19 cellular contexts compared by ENCODE assay signal in genomic region chr17:53818894-53819293, GRCh38. TPM values are rescaled to one million over a fixed set of nuclear protein-coding genes. Genes with fewer than 3 reads are reported as not detected.
A peak's percentile ranks its signal among the peaks of the same experiment; 100 is the strongest.
DNase-seq lines count a peak whose midpoint lies in the region; TF ChIP-seq lines count a peak whose summit lies in the region.
"Had no signal": no experiment of that assay in that cellular context is flagged by ENCODE, and none has a peak within 500 bp of the region (broad histone marks: within the 10 kb centered on the region; RNA-seq: fewer than 3 reads in every experiment).

No MANE protein-coding gene starts in this region.

- no peaks in the 10 kb centered on the region for H4K20me1 ChIP-seq in BLaER1
- no peaks in the 10 kb centered on the region for H4K20me1 ChIP-seq in DOHH2 (ENCODE audit: control insufficient read depth, insufficient read depth, low read depth, low read length)
- no peaks in the 10 kb centered on the region for H4K20me1 ChIP-seq in neural cell (ENCODE audit: insufficient read depth)

- H3K9ac ChIP-seq in BLaER1 (no peak overlapping the region), neural cell (ENCODE audit: low read length) (no peak overlapping the region)

- DNase-seq in activated naive CD4-positive, alpha-beta T cell treated with anti-CD3 and anti-CD28 coated beads, Interleukin-2, amount 50 U/mL, for 16 hours = no peak
- DNase-seq in NCI-H345 treated with DMSO at 0.1 percent for 48 hours (lab: John Stamatoyannopoulos, UW; ENCODE audit: unreplicated experiment) = no peak
- DNase-seq in inferior parietal cortex (ENCODE audit: extremely low spot score) = no peak
- DNase-seq: 8988T; ACHN; AML-193; BE2C; CD4-positive, alpha-beta T cell; CD8-positive, alpha-beta memory T cell; DMS 273 treated with DMSO at 0.1 percent for 48 hours; DMS79; GF-D8; H9 had no signal

- H3K4me2 ChIP-seq in BLaER1 (peak overlapping the region; percentile 66), DOHH2 (ENCODE audit: low read length) (peak overlapping the region; percentile 38), neural cell (ENCODE audit: low read length) (no peak overlapping the region)
- H3K4me2 ChIP-seq: A549, GM23338 had no signal

- H3K79me2 ChIP-seq in DOHH2 (ENCODE audit: control insufficient read depth, low read length) (no peaks in the 10 kb centered on the region), neural cell (replicated peaks; ENCODE audit: insufficient read depth, low read length) (no peaks in the 10 kb centered on the region)

- peaks cover 11% of the 10 kb centered on the region for H3K9me3 ChIP-seq in BLaER1
- H3K9me3 ChIP-seq in DOHH2 (ENCODE audit: control insufficient read depth, insufficient read depth, low read length) = peaks cover 6% of the 10 kb centered on the region; the same call in 1 of the 2 replicates
- no peaks in the 10 kb centered on the region for H3K9me3 ChIP-seq in neural cell (ENCODE audit: low read length)
- H3K9me3 ChIP-seq: A549, BE2C had no signal

- H3K4me1 ChIP-seq in BLaER1 = peaks cover 29% of the 10 kb centered on the region
- peaks cover 23% of the 10 kb centered on the region for H3K4me1 ChIP-seq in DOHH2 (ENCODE audit: control insufficient read depth, low read length)
- H3K4me1 ChIP-seq: A549, BE2C had no signal

- H2AFZ ChIP-seq in neural cell (ENCODE audit: low read depth, low read length) = no peak overlapping the region
- H2AFZ ChIP-seq: GM23338 had no signal

- H3K9me2 ChIP-seq in DOHH2 (replicated peaks; ENCODE audit: control insufficient read depth, low read length) (no peaks in the 10 kb centered on the region), neural cell (ENCODE audit: insufficient read depth, low read length) (no peaks in the 10 kb centered on the region)

- peak overlapping the region; percentile 44; the same call in 1 of the 2 replicates for H3K27ac ChIP-seq in BLaER1
- H3K27ac ChIP-seq in DOHH2 (ENCODE audit: low read depth, low read length) = peak overlapping the region; percentile 28
- peak overlapping the region; percentile 8 for H3K27ac ChIP-seq in neural cell (ENCODE audit: low read length)
- H3K27ac ChIP-seq: A549, C4-2B had no signal

- H3F3A ChIP-seq in DOHH2 (ENCODE audit: control insufficient read depth, insufficient read depth) (no peaks in the 10 kb centered on the region), neural cell (ENCODE audit: insufficient read depth, low read length, poor library complexity, severe bottlenecking) (no peaks in the 10 kb centered on the region)

- no peak for TF ChIP-seq RAD21 in neural cell (conservative IDR thresholded peaks at IDR 0.05)

- no peaks in the 10 kb centered on the region for H3K27me3 ChIP-seq in BLaER1
- H3K27me3 ChIP-seq in DOHH2 (ENCODE audit: control insufficient read depth, low read length) = no peaks in the 10 kb centered on the region
- no peaks in the 10 kb centered on the region for H3K27me3 ChIP-seq in neural cell (ENCODE audit: insufficient read depth, low read depth, low read length)
- H3K27me3 ChIP-seq: BE2C had no signal

- no peak for TF ChIP-seq CTCF in DOHH2 (IDR thresholded peaks at IDR 0.05; ENCODE audit: low read depth, low read length, poor library complexity, severe bottlenecking)
- TF ChIP-seq CTCF in neural cell (IDR thresholded peaks at IDR 0.05; ENCODE audit: poor library complexity, severe bottlenecking) = no peak

- no peak overlapping the region for H3K4me3 ChIP-seq in BLaER1
- peak overlapping the region; percentile 14; the same call in 1 of the 2 replicates for H3K4me3 ChIP-seq in DOHH2 (ENCODE audit: low read length)
- H3K4me3 ChIP-seq in neural cell (ENCODE audit: low read length) = no peak overlapping the region
- H3K4me3 ChIP-seq: A549, GM23338 had no signal

- no peak for TF ChIP-seq EP300 in neural cell (conservative IDR thresholded peaks at IDR 0.05; ENCODE audit: poor library complexity, severe bottlenecking)

- no peaks in the 10 kb centered on the region for H3K36me3 ChIP-seq in BLaER1
- H3K36me3 ChIP-seq in DOHH2 (ENCODE audit: control insufficient read depth, low read length) = no peaks in the 10 kb centered on the region
- no peaks in the 10 kb centered on the region for H3K36me3 ChIP-seq in neural cell (ENCODE audit: insufficient read depth, low read length)
- H3K36me3 ChIP-seq: BE2C had no signal

TF ChIP-seq in neural cell, 6 proteins besides CTCF, POLR2A, EP300 and RAD21:
- TF ChIP-seq EZH2 (IDR thresholded peaks at IDR 0.05; ENCODE audit: borderline replicate concordance, insufficient read depth, low read length, poor library complexity, severe bottlenecking) = no peak
- TF ChIP-seq REST (IDR thresholded peaks at IDR 0.05; ENCODE audit: borderline replicate concordance) = no peak
- no peak for TF ChIP-seq POLR2AphosphoS5 (IDR thresholded peaks at IDR 0.05)

RNA-seq across cellular contexts. Expression of gene KIF2B, which starts 3.8 kb away (rescaled TPM):
- not detected in 2 replicates for polyA plus RNA-seq in neural cell
- polyA minus RNA-seq in neural cell = not detected in 2 replicates
- polyA plus RNA-seq: A549; CD8-positive, alpha-beta memory T cell had no signal
